ENCODE assay signal across 9 cellular contexts in the genomic region with DNA sequence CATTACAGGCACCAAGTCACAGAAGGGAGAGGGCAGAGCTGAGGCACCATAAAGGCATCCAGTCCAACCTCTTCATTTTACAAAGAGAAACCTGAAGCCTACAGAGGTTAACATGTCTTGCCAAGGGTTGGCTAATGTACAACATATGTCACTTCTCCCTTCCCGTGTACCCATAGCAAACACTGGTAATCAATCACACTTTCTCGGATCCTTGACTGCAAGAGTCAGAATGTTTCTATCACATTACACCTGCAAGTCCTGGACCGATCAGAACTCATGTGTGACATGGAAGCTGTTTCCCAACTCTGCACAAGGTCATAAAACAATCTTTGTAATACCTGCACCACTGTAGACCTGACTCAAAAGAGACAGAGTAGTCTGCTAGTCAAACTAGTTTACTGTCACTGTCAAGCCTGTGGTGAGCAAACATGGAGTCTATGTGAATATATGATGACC. TPM values are rescaled to one million over a fixed set of nuclear protein-coding genes. Genes with fewer than 3 reads are reported as not detected.
DNase-seq lines count a peak whose midpoint lies in the region; ATAC-seq and TF ChIP-seq lines count a peak whose summit lies in the region.
"Had no signal": no experiment of that assay in that cellular context is flagged by ENCODE, and none has a peak within 500 bp of the region (broad histone marks: within the 10 kb centered on the region; RNA-seq: fewer than 3 reads in every experiment).

No MANE protein-coding gene starts in this region.

- H3K36me3 Mint-ChIP-seq in CD8-positive, alpha-beta T cell: peaks cover 36% of the 10 kb centered on the region

- no peaks in the 10 kb centered on the region for H3K9me3 Mint-ChIP-seq in CD8-positive, alpha-beta T cell

- peak overlapping the region; percentile 92 for H3K4me3 Mint-ChIP-seq in CD8-positive, alpha-beta T cell

- H3K27ac ChIP-seq in CD8-positive, alpha-beta T cell (ENCODE audit: low read depth, low read length): peak overlapping the region; percentile 20
- H3K27ac ChIP-seq in ascending aorta: peak overlapping the region; percentile 43 to 86

- POLR2A ChIA-PET in CD8-positive, alpha-beta T cell (lab: Charles Lee): interaction anchor here (1.0 to 10.0 kb wide), 9 partner anchors 10 to 113 kb away, joined by 3 to 288 read pairs (median 4); no protein-coding TSS in a partner anchor

- no peaks in the 10 kb centered on the region for H3K9me3 ChIP-seq in CD8-positive, alpha-beta T cell (ENCODE audit: low read length)
- no peaks in the 10 kb centered on the region for H3K9me3 ChIP-seq in ascending aorta

- DNase-seq in CD8-positive, alpha-beta T cell: no peak
- DNase-seq in ascending aorta (ENCODE audit: low spot score in 2 of 2) (no peak), NCI-H526 treated with DMSO at 0.1 percent for 48 hours (lab: John Stamatoyannopoulos, UW) (no peak), H7 (no peak)
- no peak for DNase-seq in stimulated activated CD8-positive, alpha-beta memory T cell treated with anti-CD3 and anti-CD28 coated beads, Interleukin-4, amount 100 ng/mL, for 48 hours
- no peak for DNase-seq in activated effector memory CD4-positive, alpha-beta T cell treated with Interleukin-2 at 50 U/mL for 16 hours
- DNase-seq: dorsolateral prefrontal cortex had no signal

- peaks cover 86% of the 10 kb centered on the region for H3K4me1 ChIP-seq in CD8-positive, alpha-beta T cell (ENCODE audit: insufficient read depth, low read length)
- H3K4me1 ChIP-seq in ascending aorta: peaks cover 5 to 38% of the 10 kb centered on the region in 2 donors

- intact Hi-C loops in CD8-positive, alpha-beta T cell (cut with DNase I, micrococcal nuclease): loop anchor here in 1 of 2 experiments (5.0 kb wide), 2 partner anchors 47 to 62 kb away; no protein-coding TSS in a partner anchor
- intact Hi-C loops in ascending aorta (cut with DNase I): no loop called here

- H3K4me1 Mint-ChIP-seq in CD8-positive, alpha-beta T cell (ENCODE audit: low read depth): peaks cover 89% of the 10 kb centered on the region

- CTCF ChIA-PET in CD8-positive, alpha-beta T cell (lab: Charles Lee): interaction anchor here (1.0 to 8.0 kb wide), 10 partner anchors 10 to 192 kb away, joined by 3 to 89 read pairs (median 4); no protein-coding TSS in a partner anchor

- no peaks in the 10 kb centered on the region for H3K27me3 Mint-ChIP-seq in CD8-positive, alpha-beta T cell (ENCODE audit: low read depth)

- peak; percentile 18 for ATAC-seq in CD8-positive, alpha-beta T cell
- ATAC-seq in GM19035 (IDR thresholded peaks at IDR 0.05; ENCODE audit: unreplicated experiment): peak; percentile 39
- peak; percentile 40 for ATAC-seq in HG03342 (IDR thresholded peaks at IDR 0.05; ENCODE audit: unreplicated experiment)

- no peaks in the 10 kb centered on the region for H3K27me3 ChIP-seq in CD8-positive, alpha-beta T cell (ENCODE audit: insufficient read depth, low read length)
- H3K27me3 ChIP-seq in ascending aorta: no peaks in the 10 kb centered on the region
- peaks cover 15% of the 10 kb centered on the region for H3K27me3 ChIP-seq in H7 (ENCODE audit: control insufficient read depth, insufficient read depth, low read length)
- H3K27me3 ChIP-seq: dorsolateral prefrontal cortex had no signal

- no peak for TF ChIP-seq CTCF in CD8-positive, alpha-beta T cell (IDR thresholded peaks at IDR 0.05)
- TF ChIP-seq CTCF in ascending aorta (IDR thresholded peaks at IDR 0.05): no peak

- H3K27ac Mint-ChIP-seq in CD8-positive, alpha-beta T cell: peak overlapping the region; percentile 94

- H3K4me3 ChIP-seq in CD8-positive, alpha-beta T cell (ENCODE audit: low read depth, low read length): peak overlapping the region; percentile 24
- H3K4me3 ChIP-seq in ascending aorta (no peak overlapping the region), H7 (ENCODE audit: insufficient read depth, low read depth, low read length) (no peak overlapping the region)
- H3K4me3 ChIP-seq: dorsolateral prefrontal cortex had no signal

- H3K36me3 ChIP-seq in CD8-positive, alpha-beta T cell (ENCODE audit: insufficient read depth, low read length): peaks cover 5% of the 10 kb centered on the region
- H3K36me3 ChIP-seq in ascending aorta: no peaks in the 10 kb centered on the region
- no peaks in the 10 kb centered on the region for H3K36me3 ChIP-seq in H7 (replicated peaks; ENCODE audit: control insufficient read depth, insufficient read depth, low read length)

RNA-seq across cellular contexts. Expression of gene ANKRD44, which starts 6.0 kb away (rescaled TPM):
- total RNA-seq in CD8-positive, alpha-beta T cell: 100 to 1,000 TPM; 113 to 115 TPM
- total RNA-seq in ascending aorta: 66.3 TPM
- total RNA-seq in H7 (2014; rRNA removed; shearing (Covaris generic)): 0.76 and 3.2 TPM in 2 replicates

Comparison
In these comparisons a context has a peak if more than half of its experiments do, and no peak if none do; other contexts are left out.
1. RNA of gene ANKRD44, which starts 6.0 kb away (total RNA-seq): 113 to 115 TPM in CD8-positive, alpha-beta T cell and 66.3 TPM in ascending aorta (single experiment); 0.76 to 3.2 TPM in H7; every median in the first group is over 10 times any median in the second.
2. Peak in every context shown above with its lines, with median percentiles within 50 percentile points of each other: ATAC-seq.